ENCODE assay signal across 8 cellular contexts in genomic region chr19:38735257-38735686, GRCh38. TPM values are rescaled to one million over a fixed set of nuclear protein-coding genes. Genes with fewer than 3 reads are reported as not detected.
A peak's percentile ranks its signal among the peaks of the same experiment; 100 is the strongest.
DNase-seq lines count a peak whose midpoint lies in the region; ATAC-seq lines count a peak whose summit lies in the region.

No MANE protein-coding gene starts in this region.

- peaks cover 2% of the 10 kb centered on the region for H3K27me3 Mint-ChIP-seq in activated T-cell treated with anti-CD3 and anti-CD28 coated beads, Interleukin-2, amount 50 U/mL, for 4 hours (ENCODE audit: low read depth)
- H3K27me3 Mint-ChIP-seq in stimulated activated memory B cell treated with anti-CD40 and anti-IgM and Interleukin-4, amounts not matched to agents 10 μg/mL and 1 μg/mL and 100 μg/mL, for 72 hours: no peaks in the 10 kb centered on the region

- peak overlapping the region; percentile 57 for H3K4me3 Mint-ChIP-seq in activated T-cell treated with anti-CD3 and anti-CD28 coated beads, Interleukin-2, amount 50 U/mL, for 4 hours
- peak overlapping the region; percentile 92 for H3K4me3 Mint-ChIP-seq in stimulated activated memory B cell treated with anti-CD40 and anti-IgM and Interleukin-4, amounts not matched to agents 10 μg/mL and 1 μg/mL and 100 μg/mL, for 72 hours

- peak overlapping the region; percentile 70; the same call in 1 of the 2 replicates for H3K4me3 ChIP-seq in iPS DF 6.9 (ENCODE audit: low read length)

- peaks cover 10% of the 10 kb centered on the region for H3K36me3 ChIP-seq in iPS DF 6.9 (ENCODE audit: control insufficient read depth, insufficient read depth, low read length)

- DNase-seq in stimulated activated CD4-positive, alpha-beta T cell treated with anti-CD3 and anti-CD28 coated beads, Interleukin-1b, Interleukin-23, amount 100 ng/mL, for 48 hours: peak; percentile 16
- DNase-seq in stimulated activated CD4-positive, alpha-beta T cell treated with anti-CD3 and anti-CD28 coated beads, Interleukin-4, amount 100 ng/mL, for 24 hours: no peak
- DNase-seq in activated T-cell treated with anti-CD3 and anti-CD28 coated beads, Interleukin-2, amount 50 U/mL, for 4 hours: no peak
- DNase-seq in iPS DF 6.9 (ENCODE audit: low read depth, low spot score) (no peak), KG1 (lab: John Stamatoyannopoulos, UW) (no peak)

- no peaks in the 10 kb centered on the region for H3K9me3 Mint-ChIP-seq in activated T-cell treated with anti-CD3 and anti-CD28 coated beads, Interleukin-2, amount 50 U/mL, for 4 hours
- no peaks in the 10 kb centered on the region for H3K9me3 Mint-ChIP-seq in stimulated activated memory B cell treated with anti-CD40 and anti-IgM and Interleukin-4, amounts not matched to agents 10 μg/mL and 1 μg/mL and 100 μg/mL, for 72 hours

- no peaks in the 10 kb centered on the region; the same call in 1 of the 2 replicates for H3K27me3 ChIP-seq in iPS DF 6.9 (ENCODE audit: control insufficient read depth, insufficient read depth, low read length)

- H3K9me3 ChIP-seq in iPS DF 6.9 (ENCODE audit: control insufficient read depth, insufficient read depth, low read length): no peaks in the 10 kb centered on the region

- peak in 1 of 2 donors; percentile 24 for ATAC-seq in activated T-cell treated with anti-CD3 and anti-CD28 coated beads, Interleukin-2, amount 50 U/mL, for 4 hours
- ATAC-seq in stimulated activated memory B cell treated with anti-CD40 and anti-IgM and Interleukin-4, amounts not matched to agents 10 μg/mL and 1 μg/mL and 100 μg/mL, for 72 hours: peak; percentile 59
- ATAC-seq in HG03095 (IDR thresholded peaks at IDR 0.05; ENCODE audit: unreplicated experiment) (no peak), HG02970 (IDR thresholded peaks at IDR 0.05; ENCODE audit: low FRiP score, unreplicated experiment) (no peak)

- peak overlapping the region; percentile 89 for H3K27ac Mint-ChIP-seq in stimulated activated memory B cell treated with anti-CD40 and anti-IgM and Interleukin-4, amounts not matched to agents 10 μg/mL and 1 μg/mL and 100 μg/mL, for 72 hours

- no CpG with 5 or more reads among the region's 18 CpGs for WGBS in iPS DF 6.9 (ENCODE audit: insufficient coverage, insufficient read length)

- peaks cover 39% of the 10 kb centered on the region for H3K4me1 Mint-ChIP-seq in activated T-cell treated with anti-CD3 and anti-CD28 coated beads, Interleukin-2, amount 50 U/mL, for 4 hours (ENCODE audit: low read depth)
- H3K4me1 Mint-ChIP-seq in stimulated activated memory B cell treated with anti-CD40 and anti-IgM and Interleukin-4, amounts not matched to agents 10 μg/mL and 1 μg/mL and 100 μg/mL, for 72 hours: peaks cover 68% of the 10 kb centered on the region

- H3K4me1 ChIP-seq in iPS DF 6.9 (ENCODE audit: control insufficient read depth, insufficient read depth, low read length): no peaks in the 10 kb centered on the region; the same call in 1 of the 2 replicates

- H3K27ac ChIP-seq in iPS DF 6.9 (ENCODE audit: low read length): no peak overlapping the region

- H3K36me3 Mint-ChIP-seq in activated T-cell treated with anti-CD3 and anti-CD28 coated beads, Interleukin-2, amount 50 U/mL, for 4 hours (ENCODE audit: insufficient read depth): peaks cover 6% of the 10 kb centered on the region
- H3K36me3 Mint-ChIP-seq in stimulated activated memory B cell treated with anti-CD40 and anti-IgM and Interleukin-4, amounts not matched to agents 10 μg/mL and 1 μg/mL and 100 μg/mL, for 72 hours: peaks cover 17% of the 10 kb centered on the region

RNA-seq across cellular contexts. Expression of gene CAPN12, which starts 9.0 kb away (rescaled TPM):
- 1 to 10 TPM in 2 of 3 donors, under 1 TPM in 1; 0.99 to 1.1 (median 1.0) TPM for total RNA-seq in activated T-cell treated with anti-CD3 and anti-CD28 coated beads, Interleukin-2, amount 50 U/mL, for 4 hours

RNA-seq across cellular contexts. Expression of gene LGALS7, which starts 38.0 kb away (rescaled TPM):
- total RNA-seq in activated T-cell treated with anti-CD3 and anti-CD28 coated beads, Interleukin-2, amount 50 U/mL, for 4 hours: not detected

RNA-seq across cellular contexts. Expression of gene LGALS7B, which starts 53.7 kb away (rescaled TPM):
- not detected for total RNA-seq in activated T-cell treated with anti-CD3 and anti-CD28 coated beads, Interleukin-2, amount 50 U/mL, for 4 hours
